In the genomic region with DNA sequence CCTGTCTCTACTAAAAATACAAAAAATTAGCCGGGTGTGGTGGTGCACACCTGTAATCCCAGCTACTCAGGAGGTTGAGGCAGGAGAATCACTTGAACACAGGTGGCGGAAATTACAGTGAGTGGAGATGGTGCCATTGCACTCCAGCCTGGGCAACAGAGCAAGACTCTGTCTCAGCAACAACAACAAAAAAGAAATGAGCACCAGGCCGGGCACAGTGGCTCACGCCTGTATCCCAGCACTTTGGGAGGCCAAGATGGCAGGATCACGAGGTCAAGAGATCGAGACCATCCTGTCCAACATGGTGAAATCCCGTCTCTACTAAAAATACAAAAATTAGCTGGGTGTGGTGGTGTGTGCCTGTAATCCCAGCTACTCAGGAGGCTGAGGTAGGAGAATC, we compare ENCODE assay signal across 8 cellular contexts. TPM values are rescaled to one million over a fixed set of nuclear protein-coding genes. Genes with fewer than 3 reads are reported as not detected.
DNase-seq lines count a peak whose midpoint lies in the region; ATAC-seq and TF ChIP-seq lines count a peak whose summit lies in the region.
"Not testable (repeated sequence)": the region's sequence is repeated elsewhere in the genome, so short reads cannot be mapped to it uniquely, and the experiment has no call there.

No MANE protein-coding gene starts in this region.

- H3K27me3 ChIP-seq in esophagus squamous epithelium, neural progenitor cell: not testable (repeated sequence)

- H3K79me2 ChIP-seq in neural progenitor cell (ENCODE audit: low read depth), result peaks cover 12% of the 10 kb centered on the region

- 88 to 89% methylated on average over 6 to 7 of the region's 7 CpGs for WGBS in esophagus squamous epithelium, 2 donors

- intact Hi-C loops in esophagus squamous epithelium (cut with DNase I); sciatic nerve (cut with DNase I): not testable (repeated sequence)

- not testable (repeated sequence) for H3K9me3 Mint-ChIP-seq in activated T-helper 17 cell treated with anti-CD3 and anti-CD28 coated beads, Interleukin-2, amount 50 U/mL, for 72 hours; memory B cell; neural progenitor cell; stimulated activated memory B cell treated with anti-CD40 and anti-IgM and Interleukin-4, amounts not matched to agents 10 μg/mL and 1 μg/mL and 100 μg/mL, for 72 hours; stimulated activated naive CD8-positive, alpha-beta T cell treated with anti-CD3 and anti-CD28 coated beads, Interleukin-15, Interleukin-2, amounts not matched to agents 100 ng/mL and 50 ng/mL, for 24 hours

- peak overlapping the region; percentile 88 for H3K27ac Mint-ChIP-seq in T-helper 17 cell
- peak overlapping the region; percentile 54 for H3K27ac Mint-ChIP-seq in activated T-helper 17 cell treated with anti-CD3 and anti-CD28 coated beads, Interleukin-2, amount 50 U/mL, for 72 hours
- peak overlapping the region; percentile 45 for H3K27ac Mint-ChIP-seq in memory B cell
- peak overlapping the region; percentile 79 for H3K27ac Mint-ChIP-seq in neural progenitor cell
- peak overlapping the region; percentile 71 for H3K27ac Mint-ChIP-seq in stimulated activated memory B cell treated with anti-CD40 and anti-IgM and Interleukin-4, amounts not matched to agents 10 μg/mL and 1 μg/mL and 100 μg/mL, for 72 hours
- peak overlapping the region; percentile 33 for H3K27ac Mint-ChIP-seq in stimulated activated naive CD8-positive, alpha-beta T cell treated with anti-CD3 and anti-CD28 coated beads, Interleukin-15, Interleukin-2, amounts not matched to agents 100 ng/mL and 50 ng/mL, for 24 hours

- not testable (repeated sequence) for H4K20me1 ChIP-seq in neural progenitor cell (ENCODE audit: low read depth)

- not testable (repeated sequence) for H2AFZ ChIP-seq in neural progenitor cell (replicated peaks)

- not testable (repeated sequence) for ATAC-seq in T-helper 17 cell; activated T-helper 17 cell treated with anti-CD3 and anti-CD28 coated beads, Interleukin-2, amount 50 U/mL, for 72 hours (replicated peaks); memory B cell (ENCODE audit: low read depth); sciatic nerve; stimulated activated memory B cell treated with anti-CD40 and anti-IgM and Interleukin-4, amounts not matched to agents 10 μg/mL and 1 μg/mL and 100 μg/mL, for 72 hours

- H3K27me3 Mint-ChIP-seq in T-helper 17 cell; activated T-helper 17 cell treated with anti-CD3 and anti-CD28 coated beads, Interleukin-2, amount 50 U/mL, for 72 hours; memory B cell; neural progenitor cell (ENCODE audit: insufficient read depth, low read depth); stimulated activated memory B cell treated with anti-CD40 and anti-IgM and Interleukin-4, amounts not matched to agents 10 μg/mL and 1 μg/mL and 100 μg/mL, for 72 hours; stimulated activated naive CD8-positive, alpha-beta T cell treated with anti-CD3 and anti-CD28 coated beads, Interleukin-15, Interleukin-2, amounts not matched to agents 100 ng/mL and 50 ng/mL, for 24 hours: not testable (repeated sequence)

- TF ChIP-seq CTCF in esophagus squamous epithelium (IDR thresholded peaks at IDR 0.05); neural progenitor cell (IDR thresholded peaks at IDR 0.05): not testable (repeated sequence)

- not testable (repeated sequence) for H3K4me3 ChIP-seq in esophagus squamous epithelium, neural progenitor cell

- not testable (repeated sequence) for H3K36me3 Mint-ChIP-seq in T-helper 17 cell (ENCODE audit: low read depth); memory B cell; neural progenitor cell; stimulated activated memory B cell treated with anti-CD40 and anti-IgM and Interleukin-4, amounts not matched to agents 10 μg/mL and 1 μg/mL and 100 μg/mL, for 72 hours; stimulated activated naive CD8-positive, alpha-beta T cell treated with anti-CD3 and anti-CD28 coated beads, Interleukin-15, Interleukin-2, amounts not matched to agents 100 ng/mL and 50 ng/mL, for 24 hours (ENCODE audit: low read depth)
- peaks cover 16% of the 10 kb centered on the region for H3K36me3 Mint-ChIP-seq in activated T-helper 17 cell treated with anti-CD3 and anti-CD28 coated beads, Interleukin-2, amount 50 U/mL, for 72 hours (ENCODE audit: low read depth)

- H3K4me1 Mint-ChIP-seq in T-helper 17 cell, result peaks cover 13% of the 10 kb centered on the region
- H3K4me1 Mint-ChIP-seq in activated T-helper 17 cell treated with anti-CD3 and anti-CD28 coated beads, Interleukin-2, amount 50 U/mL, for 72 hours; memory B cell; stimulated activated memory B cell treated with anti-CD40 and anti-IgM and Interleukin-4, amounts not matched to agents 10 μg/mL and 1 μg/mL and 100 μg/mL, for 72 hours; stimulated activated naive CD8-positive, alpha-beta T cell treated with anti-CD3 and anti-CD28 coated beads, Interleukin-15, Interleukin-2, amounts not matched to agents 100 ng/mL and 50 ng/mL, for 24 hours (ENCODE audit: low read depth): not testable (repeated sequence)
- peaks cover 18% of the 10 kb centered on the region for H3K4me1 Mint-ChIP-seq in neural progenitor cell

- not testable (repeated sequence) for H3K9ac ChIP-seq in neural progenitor cell

- H3F3A ChIP-seq in neural progenitor cell (ENCODE audit: low read depth), result peaks cover 23% of the 10 kb centered on the region

- not testable (repeated sequence) for H3K4me3 Mint-ChIP-seq in T-helper 17 cell; activated T-helper 17 cell treated with anti-CD3 and anti-CD28 coated beads, Interleukin-2, amount 50 U/mL, for 72 hours; memory B cell; stimulated activated memory B cell treated with anti-CD40 and anti-IgM and Interleukin-4, amounts not matched to agents 10 μg/mL and 1 μg/mL and 100 μg/mL, for 72 hours; stimulated activated naive CD8-positive, alpha-beta T cell treated with anti-CD3 and anti-CD28 coated beads, Interleukin-15, Interleukin-2, amounts not matched to agents 100 ng/mL and 50 ng/mL, for 24 hours
- H3K4me3 Mint-ChIP-seq in neural progenitor cell, result peak overlapping the region; percentile 66

- H3K36me3 ChIP-seq in esophagus squamous epithelium, neural progenitor cell: not testable (repeated sequence)

- not testable (repeated sequence) for H3K9me3 ChIP-seq in T-helper 17 cell (ENCODE audit: control insufficient read depth, low read length, poor library complexity, severe bottlenecking); esophagus squamous epithelium; neural progenitor cell (ENCODE audit: low read depth)

- H3K4me2 ChIP-seq in neural progenitor cell, result not testable (repeated sequence)

- H3K27ac ChIP-seq in esophagus squamous epithelium, result peak overlapping the region in 3 of 4 donors; percentile 49 to 98 (median 97)
- H3K27ac ChIP-seq in neural progenitor cell, result not testable (repeated sequence)

- DNase-seq in T-helper 17 cell; esophagus squamous epithelium (lab: John Stamatoyannopoulos, UW); memory B cell (ENCODE audit: low spot score in 2 of 2); neural progenitor cell (ENCODE audit: low spot score): not testable (repeated sequence)
- DNase-seq in sciatic nerve (ENCODE audit: low spot score), result peak; percentile 21

- not testable (repeated sequence) for TF ChIP-seq POLR2A in esophagus squamous epithelium (IDR thresholded peaks at IDR 0.05)

- H3K4me1 ChIP-seq in esophagus squamous epithelium, result peaks cover 0 to 13% (median 6%) of the 10 kb centered on the region in 3 donors
- H3K4me1 ChIP-seq in neural progenitor cell, result not testable (repeated sequence)

RNA-seq across cellular contexts. Expression of a gene that starts 3.8 kb away (rescaled TPM):
- total RNA-seq in T-helper 17 cell, result 10 to 100 TPM; 29.5 to 33.6 TPM
- 10 to 100 TPM; 59.8 to 64.0 TPM for total RNA-seq in activated T-helper 17 cell treated with anti-CD3 and anti-CD28 coated beads, Interleukin-2, amount 50 U/mL, for 72 hours
- 10 to 100 TPM; 16.8 to 26.1 (median 23.0) TPM for total RNA-seq in esophagus squamous epithelium
- total RNA-seq in neural progenitor cell (ENCODE audit: low replicate concordance), result 43.9 and 81.6 TPM in 2 replicates
- total RNA-seq in sciatic nerve, result 32.3 TPM

RNA-seq across cellular contexts. Expression of a gene that starts 15.5 kb away (rescaled TPM):
- total RNA-seq in T-helper 17 cell (10 to 100 TPM; 32.3 to 34.9 TPM), esophagus squamous epithelium (10 to 100 TPM; 54.8 to 69.1 (median 68.4) TPM), neural progenitor cell (ENCODE audit: low replicate concordance) (28.7 and 46.5 TPM in 2 replicates), sciatic nerve (41.5 TPM)
- 10 to 100 TPM; 48.9 to 67.2 TPM for total RNA-seq in activated T-helper 17 cell treated with anti-CD3 and anti-CD28 coated beads, Interleukin-2, amount 50 U/mL, for 72 hours

Comparison
In these comparisons a context has a peak if more than half of its experiments do, and no peak if none do; other contexts are left out.
1. H3K27ac Mint-ChIP-seq: peak in every context shown above with its lines; median percentile 88 in T-helper 17 cell; 79 in neural progenitor cell; 71 in stimulated activated memory B cell treated with anti-CD40 and anti-IgM and Interleukin-4, amounts not matched to agents 10 μg/mL and 1 μg/mL and 100 μg/mL, for 72 hours; 54 in activated T-helper 17 cell treated with anti-CD3 and anti-CD28 coated beads, Interleukin-2, amount 50 U/mL, for 72 hours; 45 in memory B cell; 33 in stimulated activated naive CD8-positive, alpha-beta T cell treated with anti-CD3 and anti-CD28 coated beads, Interleukin-15, Interleukin-2, amounts not matched to agents 100 ng/mL and 50 ng/mL, for 24 hours.